ENCODE assay signal across 10 cellular contexts in genomic region chr5:119074419-119074818, GRCh38. TPM values are rescaled to one million over a fixed set of nuclear protein-coding genes. Genes with fewer than 3 reads are reported as not detected.
A peak's percentile ranks its signal among the peaks of the same experiment; 100 is the strongest.
DNase-seq lines count a peak whose midpoint lies in the region; ATAC-seq, FAIRE-seq and TF ChIP-seq lines count a peak whose summit lies in the region.
"Had no signal": no experiment of that assay in that cellular context is flagged by ENCODE, and none has a peak within 500 bp of the region (broad histone marks: within the 10 kb centered on the region; RNA-seq: fewer than 3 reads in every experiment).

No MANE protein-coding gene starts in this region.

- peak; percentile 28 for DNase-seq in GM13977 (ENCODE audit: low spot score)
- peak in 1 of 4 experiments; percentile 18 for DNase-seq in K562 (ENCODE audit: extremely low read depth in 1 of 4, low spot score in 3 of 4)
- DNase-seq in Right ventricle myocardium inferior (ENCODE audit: missing footprints) = no peak
- no peak for DNase-seq in right cardiac atrium
- no peak for DNase-seq in urothelium cell line (ENCODE audit: low spot score)
- DNase-seq in upper lobe of left lung = no peak
- DNase-seq: foreskin keratinocyte, IMR-90 had no signal

- H3K4me3 ChIP-seq in K562 (peak overlapping the region; percentile 73), right cardiac atrium (ENCODE audit: low read length) (no peak overlapping the region), upper lobe of left lung (no peak overlapping the region)

- no peak for FAIRE-seq in K562 (lab: Jason Lieb, UNC)
- no peak for FAIRE-seq in urothelium cell line (lab: Jason Lieb, UNC)

- H3K9me3 ChIP-seq in K562 (replicated peaks; ENCODE audit: control insufficient read depth, insufficient read depth, low read depth, low read length) (no peaks in the 10 kb centered on the region), right cardiac atrium (ENCODE audit: control insufficient read depth, low read length) (no peaks in the 10 kb centered on the region), upper lobe of left lung (no peaks in the 10 kb centered on the region)

- H3K27me3 ChIP-seq in K562 (ENCODE audit: control insufficient read depth in 2 of 2, insufficient read depth in 2 of 2, low read length in 2 of 2) (no peaks in the 10 kb centered on the region), right cardiac atrium (ENCODE audit: control insufficient read depth, insufficient read depth) (no peaks in the 10 kb centered on the region), upper lobe of left lung (no peaks in the 10 kb centered on the region)
- H3K27me3 ChIP-seq: foreskin keratinocyte had no signal

- no peaks in the 10 kb centered on the region; the same call in 2 of the 3 replicates for H3K36me3 ChIP-seq in K562 (ENCODE audit: control insufficient read depth, insufficient read depth, low read length)
- H3K36me3 ChIP-seq in upper lobe of left lung = no peaks in the 10 kb centered on the region

- no TSS peak for BruUV-seq in K562 (replicated peaks; lab: Mats Ljungman, UMichigan)

- H4K20me1 ChIP-seq in K562 (replicated peaks; ENCODE audit: control insufficient read depth, insufficient read depth, low read length) = peaks cover 6% of the 10 kb centered on the region; the same call in 1 of the 2 replicates

- no peak for TF ChIP-seq RAD21 in K562 (CRISPR knock-in tag; conservative IDR thresholded peaks at IDR 0.05 in 1 of 2, IDR thresholded peaks at IDR 0.05 in 1 of 2)

- H3K9ac ChIP-seq in K562 (ENCODE audit: insufficient read depth in 1 of 2, low read depth in 2 of 2, low read length in 2 of 2) = peak overlapping the region in 1 of 2 experiments; percentile 83; a peak in 2 of 4 replicates

- H2AFZ ChIP-seq in K562 (ENCODE audit: low read depth, low read length) = 0 out of 2 replicates have a peak overlapping the region, but pooled peaks have one; percentile 32

- in situ Hi-C loops in GM13977 (cut with MboI; ENCODE audit: low pct_unique_long_range_greater_than_20kb, low sequenced_read_pairs, unreplicated experiment) (no loop called here), K562 (cut with MboI) (no loop called here)

- H3K27ac ChIP-seq in K562 (ENCODE audit: extremely low read depth, low read depth, low read length) = peak overlapping the region; percentile 84; the same call in 2 of the 3 replicates
- H3K27ac ChIP-seq in right cardiac atrium (ENCODE audit: low read length) = no peak overlapping the region
- H3K27ac ChIP-seq in upper lobe of left lung = no peak overlapping the region
- H3K27ac ChIP-seq: foreskin keratinocyte had no signal

- WGBS in K562 (ENCODE audit: insufficient coverage, low coverage, missing lambda C conversion rate) = 12% methylated on average over 3 of the region's 3 CpGs
- WGBS in right cardiac atrium = 80% methylated on average over 3 of the region's 3 CpGs
- WGBS in upper lobe of left lung, 2 donors = 76 to 77% methylated on average over 3 of the region's 3 CpGs

- peak overlapping the region; percentile 83 for H3K4me2 ChIP-seq in K562 (ENCODE audit: insufficient read depth, low read length)

- H3K4me1 ChIP-seq in K562 (replicated peaks in 1 of 2; ENCODE audit: control insufficient read depth in 2 of 2, insufficient read depth in 2 of 2, low read length in 2 of 2) (peaks cover 14 to 19% of the 10 kb centered on the region in 2 experiments; a peak in 4 of 5 replicates), right cardiac atrium (ENCODE audit: control insufficient read depth, insufficient read depth, low read length) (peaks cover 2% of the 10 kb centered on the region), upper lobe of left lung (peaks cover 23 to 62% (median 43%) of the 10 kb centered on the region in 4 donors)

- POLR2A ChIA-PET in K562 (lab: Yijun Ruan, JAX) = interaction anchor here (0.6 to 1.1 kb wide), 3 partner anchors 10 to 22 kb away, joined by 3 to 4 read pairs (median 3); no protein-coding TSS in a partner anchor

- no peaks in the 10 kb centered on the region for H3K9me1 ChIP-seq in K562 (ENCODE audit: control insufficient read depth, insufficient read depth, low read length)

- ATAC-seq in GM21515 (IDR thresholded peaks at IDR 0.05; ENCODE audit: unreplicated experiment) (peak; percentile 13), HG03558 (IDR thresholded peaks at IDR 0.05; ENCODE audit: extremely low read depth, unreplicated experiment) (peak; percentile 18), K562 (no peak), Right ventricle myocardium inferior (no peak), right cardiac atrium (no peak), upper lobe of left lung (ENCODE audit: low FRiP score in 2 of 2) (no peak)
- ATAC-seq: foreskin keratinocyte had no signal

- no peak for TF ChIP-seq POLR2A in K562 (conservative IDR thresholded peaks at IDR 0.05)
- no peak for TF ChIP-seq POLR2A in upper lobe of left lung (IDR thresholded peaks at IDR 0.05)

- TF ChIP-seq EP300 in K562 (IDR thresholded peaks at IDR 0.05; ENCODE audit: low read length) = no peak
- no peak for TF ChIP-seq EP300 in upper lobe of left lung (IDR thresholded peaks at IDR 0.05)

- intact Hi-C loops in K562 (cut with micrococcal nuclease) = loop anchor here (5.0 to 10.0 kb wide), 3 partner anchors 190 to 1440 kb away; no protein-coding TSS in a partner anchor
- intact Hi-C loops in Right ventricle myocardium inferior (cut with DNase I) = no loop called here
- intact Hi-C loops in right cardiac atrium (cut with DNase I) = no loop called here

- TF ChIP-seq CTCF in GM13977 (IDR thresholded peaks at IDR 0.05; ENCODE audit: extremely low read depth, insufficient read depth, missing control alignments) = no peak
- TF ChIP-seq CTCF in K562 (IDR thresholded peaks at IDR 0.05 in 2 of 3, conservative IDR thresholded peaks at IDR 0.05 in 1 of 3; ENCODE audit: insufficient read depth in 2 of 3, low read depth in 1 of 3, low read length in 3 of 3) = no peak
- TF ChIP-seq CTCF in upper lobe of left lung (IDR thresholded peaks at IDR 0.05) = no peak

- H3K79me2 ChIP-seq in K562 (ENCODE audit: control insufficient read depth, insufficient read depth, low read length) = peaks cover 85% of the 10 kb centered on the region

- CTCF ChIA-PET in K562 (lab: Yijun Ruan, JAX; ENCODE audit: low intra/inter-chr PET ratio) = no interaction called here

TF ChIP-seq in K562, 482 proteins besides CTCF, POLR2A, EP300 and RAD21:
- no peak for TF ChIP-seq ZNF511 (CRISPR knock-in tag; IDR thresholded peaks at IDR 0.05)
- TF ChIP-seq HMBOX1 (IDR thresholded peaks at IDR 0.05) = peak; percentile 45; the same call in 1 of the 2 replicates

RNA-seq across cellular contexts. Expression of gene DMXL1, which starts 3.5 kb away (rescaled TPM):
- total RNA-seq in K562 (2011; cell fraction: chromatin; rRNA removed; ENCODE audit: low replicate concordance) = 87.5 and 343 TPM in 2 replicates
- 30.5 and 36.2 TPM in 2 replicates for total RNA-seq in K562 (2011; cell fraction: nucleolus; rRNA removed)
- 57.3 and 63.4 TPM in 2 replicates for total RNA-seq in K562 (2011; cell fraction: nucleoplasm; rRNA removed)
- total RNA-seq in K562 (2014; rRNA removed) (22.9 and 23.8 TPM in 2 replicates), K562 (2014; rRNA removed; fragmentation: Illumina TruSeq; extraction: Trizol) (40.3 and 48.6 TPM in 2 replicates), K562 (2015; rRNA removed; fragmentation: Illumina TruSeq; extraction: Trizol) (35.2 and 37.2 TPM in 2 replicates), K562 (2021) (32.3 and 33.9 TPM in 2 replicates), Right ventricle myocardium inferior (22.6 TPM), right cardiac atrium (10 to 100 TPM; 28.6 to 42.3 (median 32.1) TPM), upper lobe of left lung (100 to 1,000 TPM in 1 of 6 donors, 10 to 100 TPM in 5; 37.7 to 102 (median 52.9) TPM)
- polyA plus RNA-seq in K562 (2011; rRNA removed) (36.9 and 37.0 TPM in 2 replicates), K562 (2014; fragmentation: Illumina TruSeq; extraction: Trizol) (22.5 and 30.6 TPM in 2 replicates), K562 (2014; fragmentation: Nextera tagmentation; extraction: Ambion mirVana) (1 to 10 TPM; 8.3 to 8.6 TPM), K562 (2014; rRNA removed) (17.6 and 20.3 TPM in 2 replicates), right cardiac atrium (10.8 TPM)
- 5.8 and 10.7 TPM in 2 replicates for polyA plus RNA-seq in K562 (2011; cell fraction: cytosol; rRNA removed)
- 33.7 and 57.8 TPM in 2 replicates for polyA plus RNA-seq in K562 (2011; cell fraction: nucleus; rRNA removed)
- polyA plus RNA-seq in K562 (2012) = 14.0 and 28.4 TPM in 2 replicates
- 97.6 and 133 TPM in 2 replicates for polyA minus RNA-seq in K562 (2011; rRNA and poly(A)+ RNA removed)
- 26.8 and 32.4 TPM in 2 replicates for polyA minus RNA-seq in K562 (2011; cell fraction: cytosol; rRNA and poly(A)+ RNA removed)
- 96.9 and 165 TPM in 2 replicates for polyA minus RNA-seq in K562 (2011; cell fraction: nucleus; rRNA and poly(A)+ RNA removed)

Comparison
In these comparisons a context has a peak if more than half of its experiments do, and no peak if none do; other contexts are left out.
1. ATAC-seq: peak in GM21515 (single experiment) and HG03558 (single experiment); none in K562 (single experiment), Right ventricle myocardium inferior (single experiment), right cardiac atrium (0 of 2) and upper lobe of left lung (0 of 2).